In genomic region chr2:225640550-225640949, GRCh38 we compare ENCODE assay signal across 26 cellular contexts.
"Had no signal": no experiment of that assay in that cellular context is flagged by ENCODE, and none has a peak within 500 bp of the region (broad histone marks: within the 10 kb centered on the region; RNA-seq: fewer than 3 reads in every experiment).

No MANE protein-coding gene starts in this region.

- H3K9me3 ChIP-seq: colonic mucosa, esophagus muscularis mucosa, esophagus squamous epithelium, gastrocnemius medialis, gastroesophageal sphincter, heart left ventricle had no signal

- H3K4me3 ChIP-seq: colonic mucosa, coronary artery, dorsolateral prefrontal cortex, esophagus muscularis mucosa, esophagus squamous epithelium, gastrocnemius medialis, gastroesophageal sphincter, heart left ventricle, heart right ventricle had no signal

- DNase-seq: colonic mucosa; cortex of kidney; dermis blood vessel endothelial cell; dorsolateral prefrontal cortex; effector CD4-positive, alpha-beta T cell; effector CD8-positive, alpha-beta T cell; effector memory CD8-positive, alpha-beta T cell; endodermal cell; erythroblast; esophagus squamous epithelium; foreskin fibroblast; foreskin keratinocyte; gastrocnemius medialis; glutamatergic neuron; head of caudate nucleus; heart left ventricle; heart right ventricle had no signal

- FAIRE-seq: colon, endometrium, endothelial cell of umbilical vein, frontal cortex had no signal

- H3K4me1 ChIP-seq: colonic mucosa, esophagus muscularis mucosa, esophagus squamous epithelium, foreskin keratinocyte, gastrocnemius medialis, gastroesophageal sphincter, heart left ventricle, heart right ventricle had no signal

- H3K27ac ChIP-seq: colonic mucosa, coronary artery, dorsolateral prefrontal cortex, epithelial cell of prostate, esophagus muscularis mucosa, esophagus squamous epithelium, foreskin keratinocyte, gastrocnemius medialis, gastroesophageal sphincter, heart left ventricle, heart right ventricle had no signal

- H3K36me3 ChIP-seq: colonic mucosa, esophagus muscularis mucosa, esophagus squamous epithelium, gastrocnemius medialis, gastroesophageal sphincter, heart left ventricle, heart right ventricle had no signal

- H3K27me3 ChIP-seq: colonic mucosa, dorsolateral prefrontal cortex, esophagus muscularis mucosa, esophagus squamous epithelium, gastrocnemius medialis, gastroesophageal sphincter, heart left ventricle, heart right ventricle had no signal

- ATAC-seq: effector memory CD8-positive, alpha-beta T cell; esophagus mucosa; foreskin keratinocyte; gastrocnemius medialis; gastroesophageal sphincter; heart left ventricle; heart right ventricle had no signal
